In the genomic region with DNA sequence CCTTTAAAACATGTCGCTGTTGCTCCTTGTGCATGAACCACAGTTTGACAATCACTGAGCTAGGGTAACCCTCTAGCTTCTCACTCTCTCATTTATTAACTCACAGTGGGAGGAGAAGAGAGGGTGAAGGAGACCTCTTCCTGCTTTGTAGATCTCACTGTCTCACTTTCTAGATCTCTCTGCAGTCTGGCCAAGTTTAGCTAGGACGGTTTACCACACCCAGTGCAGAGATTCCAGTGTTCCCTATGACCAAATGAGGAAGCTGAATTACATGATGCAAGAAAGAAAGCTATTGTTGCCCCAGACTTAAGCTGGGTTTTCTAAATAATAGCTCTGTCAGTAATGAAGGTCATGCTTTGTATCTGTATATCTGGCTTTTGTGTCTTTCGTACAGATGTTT, we compare ENCODE assay signal across 15 cellular contexts.
DNase-seq lines count a peak whose midpoint lies in the region; ATAC-seq and TF ChIP-seq lines count a peak whose summit lies in the region.
"Had no signal": no experiment of that assay in that cellular context is flagged by ENCODE, and none has a peak within 500 bp of the region (broad histone marks: within the 10 kb centered on the region; RNA-seq: fewer than 3 reads in every experiment).

No MANE protein-coding gene starts in this region.

- TF ChIP-seq CTCF in Calu3 (IDR thresholded peaks at IDR 0.05; ENCODE audit: unreplicated experiment) (no peak), Caco-2 (IDR thresholded peaks at IDR 0.05; ENCODE audit: insufficient read depth in 1 of 2, low read depth in 1 of 2, low read length in 1 of 2, severe bottlenecking in 1 of 2, unreplicated experiment in 1 of 2) (no peak)

- H3K9me3 ChIP-seq in right cardiac atrium (ENCODE audit: control insufficient read depth, low read length) (no peaks in the 10 kb centered on the region), Caco-2 (no peaks in the 10 kb centered on the region)

- peaks cover 21% of the 10 kb centered on the region for H3K4me1 Mint-ChIP-seq in Calu3 (ENCODE audit: low read depth, unreplicated experiment)
- no peaks in the 10 kb centered on the region for H3K4me1 Mint-ChIP-seq in Caco-2 (ENCODE audit: low read depth, unreplicated experiment)

- no peaks in the 10 kb centered on the region for H3K36me3 Mint-ChIP-seq in Calu3 (ENCODE audit: insufficient read depth, unreplicated experiment)
- H3K36me3 Mint-ChIP-seq in Caco-2 (ENCODE audit: insufficient read depth, unreplicated experiment): no peaks in the 10 kb centered on the region
- H3K36me3 Mint-ChIP-seq: CD4-positive, CD25-positive, alpha-beta regulatory T cell; mesothelial cell of epicardium had no signal

- H3K27me3 ChIP-seq in right cardiac atrium (ENCODE audit: control insufficient read depth, insufficient read depth) (no peaks in the 10 kb centered on the region), Caco-2 (replicated peaks; ENCODE audit: control insufficient read depth, insufficient read depth, low read length) (no peaks in the 10 kb centered on the region)

- no peaks in the 10 kb centered on the region for H3K36me3 ChIP-seq in Caco-2 (ENCODE audit: control insufficient read depth, insufficient read depth, low read length)

- H3K4me3 Mint-ChIP-seq in Calu3 (ENCODE audit: low read depth, unreplicated experiment) (no peak overlapping the region), Caco-2 (ENCODE audit: unreplicated experiment) (no peak overlapping the region)
- H3K4me3 Mint-ChIP-seq: CD4-positive, CD25-positive, alpha-beta regulatory T cell; mesothelial cell of epicardium had no signal

- H3K4me3 ChIP-seq in right cardiac atrium (ENCODE audit: low read length): no peak overlapping the region
- no peak overlapping the region for H3K4me3 ChIP-seq in Caco-2 (ENCODE audit: low read depth, low read length)
- H3K4me3 ChIP-seq: skin epidermis had no signal

- peak; percentile 4 for DNase-seq in Calu3
- peak; percentile 81 for DNase-seq in SKM-1 (lab: John Stamatoyannopoulos, UW; ENCODE audit: unreplicated experiment)
- DNase-seq in right cardiac atrium: no peak
- DNase-seq in Caco-2: no peak
- DNase-seq in kidney tubule cell (ENCODE audit: low spot score): no peak
- DNase-seq in stimulated activated CD4-positive, alpha-beta T cell treated with anti-CD3 and anti-CD28 coated beads, Interleukin-4, amount 100 ng/mL, for 24 hours: no peak
- DNase-seq in HEK293T (ENCODE audit: extremely low spot score): no peak
- DNase-seq: CD4-positive, CD25-positive, alpha-beta regulatory T cell; central memory CD4-positive, alpha-beta T cell; NCI-H1092; stimulated activated CD8-positive, alpha-beta memory T cell treated with anti-CD3 and anti-CD28 coated beads, Interleukin-4, amount 100 ng/mL, for 48 hours; T-helper 9 cell had no signal

- H3K27ac Mint-ChIP-seq in Calu3 (ENCODE audit: unreplicated experiment) (peak overlapping the region; percentile 18), Caco-2 (ENCODE audit: unreplicated experiment) (no peak overlapping the region)
- H3K27ac Mint-ChIP-seq: CD4-positive, CD25-positive, alpha-beta regulatory T cell; mesothelial cell of epicardium had no signal

- intact Hi-C loops in Calu3 (cut with micrococcal nuclease; ENCODE audit: unreplicated experiment) (no loop called here), right cardiac atrium (cut with DNase I) (no loop called here), Caco-2 (cut with micrococcal nuclease; ENCODE audit: unreplicated experiment) (no loop called here)

- H3K9me3 Mint-ChIP-seq in Calu3 (ENCODE audit: low read depth, unreplicated experiment) (no peaks in the 10 kb centered on the region), Caco-2 (ENCODE audit: unreplicated experiment) (no peaks in the 10 kb centered on the region)

- CTCF ChIA-PET in Calu3 (lab: Charles Lee) (no interaction called here), Caco-2 (lab: Charles Lee) (no interaction called here), HEK293T (lab: Yijun Ruan, JAX) (no interaction called here)

- no peaks in the 10 kb centered on the region for H3K27me3 Mint-ChIP-seq in Calu3 (ENCODE audit: unreplicated experiment)
- H3K27me3 Mint-ChIP-seq in Caco-2 (ENCODE audit: insufficient read depth, unreplicated experiment): no peaks in the 10 kb centered on the region
- H3K27me3 Mint-ChIP-seq: CD4-positive, CD25-positive, alpha-beta regulatory T cell had no signal

- no TSS peak for BruUV-seq in Calu3 (replicated peaks; lab: Mats Ljungman, UMichigan)
- BruUV-seq in Caco-2 (replicated peaks; lab: Mats Ljungman, UMichigan): no TSS peak

- 69% methylated on average over 3 of the region's 3 CpGs for WGBS in right cardiac atrium

- no peaks in the 10 kb centered on the region for H3K4me1 ChIP-seq in right cardiac atrium (ENCODE audit: control insufficient read depth, insufficient read depth, low read length)
- no peaks in the 10 kb centered on the region for H3K4me1 ChIP-seq in Caco-2

- no peak overlapping the region for H3K27ac ChIP-seq in right cardiac atrium (ENCODE audit: low read length)

- ATAC-seq in HG02943 (IDR thresholded peaks at IDR 0.05; ENCODE audit: low read depth, unreplicated experiment): peak; percentile 76
- ATAC-seq in right cardiac atrium: peak; percentile 44 to 61

- POLR2A ChIA-PET in Caco-2 (lab: Charles Lee) (no interaction called here), HEK293T (lab: Yijun Ruan, JAX) (no interaction called here)

TF ChIP-seq in HEK293T, 16 proteins besides CTCF, POLR2A, EP300 and RAD21:
- TF ChIP-seq ZNF384 (IDR thresholded peaks at IDR 0.05): no peak
- no peak for TF ChIP-seq FOXA1 (IDR thresholded peaks at IDR 0.05)
- no peak for TF ChIP-seq TARDBP (IDR thresholded peaks at IDR 0.05)
- no peak for TF ChIP-seq CTBP1 (IDR thresholded peaks at IDR 0.05; ENCODE audit: borderline replicate concordance)
- TF ChIP-seq LEF1 (IDR thresholded peaks at IDR 0.05; ENCODE audit: borderline replicate concordance): no peak
- TF ChIP-seq HDGF (IDR thresholded peaks at IDR 0.05; ENCODE audit: borderline replicate concordance): no peak
- no peak for TF ChIP-seq SUZ12 (IDR thresholded peaks at IDR 0.05)
- TF ChIP-seq FOXK2 (IDR thresholded peaks at IDR 0.05): no peak
- TF ChIP-seq NFRKB (IDR thresholded peaks at IDR 0.05): no peak
- no peak for TF ChIP-seq L3MBTL2 (conservative IDR thresholded peaks at IDR 0.05)
- TF ChIP-seq, protein P1, sequence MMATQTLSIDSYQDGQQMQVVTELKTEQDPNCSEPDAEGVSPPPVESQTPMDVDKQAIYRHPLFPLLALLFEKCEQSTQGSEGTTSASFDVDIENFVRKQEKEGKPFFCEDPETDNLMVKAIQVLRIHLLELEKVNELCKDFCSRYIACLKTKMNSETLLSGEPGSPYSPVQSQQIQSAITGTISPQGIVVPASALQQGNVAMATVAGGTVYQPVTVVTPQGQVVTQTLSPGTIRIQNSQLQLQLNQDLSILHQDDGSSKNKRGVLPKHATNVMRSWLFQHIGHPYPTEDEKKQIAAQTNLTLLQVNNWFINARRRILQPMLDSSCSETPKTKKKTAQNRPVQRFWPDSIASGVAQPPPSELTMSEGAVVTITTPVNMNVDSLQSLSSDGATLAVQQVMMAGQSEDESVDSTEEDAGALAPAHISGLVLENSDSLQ (IDR thresholded peaks at IDR 0.05): no peak
- no peak for TF ChIP-seq SP1 (IDR thresholded peaks at IDR 0.05)
- TF ChIP-seq BHLHE40 (IDR thresholded peaks at IDR 0.05; ENCODE audit: borderline replicate concordance): no peak
- TF ChIP-seq ELF4 (IDR thresholded peaks at IDR 0.05): no peak
- TF ChIP-seq ARNT (IDR thresholded peaks at IDR 0.05): no peak
TF ChIP-seq in HEK293T: peak in this region for 0.

Comparison
In these comparisons a context has a peak if more than half of its experiments do, and no peak if none do; other contexts are left out.
1. DNase-seq: peak in Calu3 (single experiment) and SKM-1 (single experiment); none in right cardiac atrium (0 of 3), Caco-2 (0 of 2), kidney tubule cell (single experiment), stimulated activated CD4-positive, alpha-beta T cell treated with anti-CD3 and anti-CD28 coated beads, Interleukin-4, amount 100 ng/mL, for 24 hours (single experiment) and HEK293T (single experiment).